ENCODE assay signal across 1 cellular context in the genomic region with DNA sequence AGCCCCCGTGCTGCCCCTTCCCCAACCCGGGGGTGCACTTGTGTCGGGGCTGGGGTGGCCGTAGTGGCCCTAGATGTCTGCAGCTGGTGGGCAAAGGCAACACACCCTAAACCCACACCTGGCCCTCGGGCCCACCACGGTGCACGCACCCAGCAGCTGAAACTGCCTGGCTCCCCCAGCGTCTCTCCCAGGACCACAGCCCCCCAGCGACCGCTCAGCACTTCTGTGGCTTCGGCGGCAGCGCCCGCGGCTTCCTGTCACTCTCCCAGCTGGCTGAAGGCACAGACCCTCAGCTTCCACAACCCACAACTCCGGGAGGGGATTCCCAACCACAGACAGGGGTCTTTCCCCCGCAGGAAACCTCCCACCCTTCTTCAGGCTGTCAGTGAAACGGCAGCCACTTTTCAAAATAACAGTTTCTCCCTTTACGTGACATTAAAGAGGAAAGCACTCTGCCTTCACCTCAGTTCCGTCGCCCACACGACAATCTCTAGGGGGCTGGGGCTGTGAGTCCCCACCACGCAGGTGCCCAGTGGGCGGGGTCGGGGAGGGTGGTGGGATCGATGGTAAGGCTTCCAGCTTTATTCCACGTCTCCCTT.
TF ChIP-seq lines count a peak whose summit lies in the region.

No MANE protein-coding gene starts in this region.

TF ChIP-seq in GM23338, 12 proteins besides CTCF, POLR2A, EP300 and RAD21 (continued from another document):
- TF ChIP-seq, protein P1, sequence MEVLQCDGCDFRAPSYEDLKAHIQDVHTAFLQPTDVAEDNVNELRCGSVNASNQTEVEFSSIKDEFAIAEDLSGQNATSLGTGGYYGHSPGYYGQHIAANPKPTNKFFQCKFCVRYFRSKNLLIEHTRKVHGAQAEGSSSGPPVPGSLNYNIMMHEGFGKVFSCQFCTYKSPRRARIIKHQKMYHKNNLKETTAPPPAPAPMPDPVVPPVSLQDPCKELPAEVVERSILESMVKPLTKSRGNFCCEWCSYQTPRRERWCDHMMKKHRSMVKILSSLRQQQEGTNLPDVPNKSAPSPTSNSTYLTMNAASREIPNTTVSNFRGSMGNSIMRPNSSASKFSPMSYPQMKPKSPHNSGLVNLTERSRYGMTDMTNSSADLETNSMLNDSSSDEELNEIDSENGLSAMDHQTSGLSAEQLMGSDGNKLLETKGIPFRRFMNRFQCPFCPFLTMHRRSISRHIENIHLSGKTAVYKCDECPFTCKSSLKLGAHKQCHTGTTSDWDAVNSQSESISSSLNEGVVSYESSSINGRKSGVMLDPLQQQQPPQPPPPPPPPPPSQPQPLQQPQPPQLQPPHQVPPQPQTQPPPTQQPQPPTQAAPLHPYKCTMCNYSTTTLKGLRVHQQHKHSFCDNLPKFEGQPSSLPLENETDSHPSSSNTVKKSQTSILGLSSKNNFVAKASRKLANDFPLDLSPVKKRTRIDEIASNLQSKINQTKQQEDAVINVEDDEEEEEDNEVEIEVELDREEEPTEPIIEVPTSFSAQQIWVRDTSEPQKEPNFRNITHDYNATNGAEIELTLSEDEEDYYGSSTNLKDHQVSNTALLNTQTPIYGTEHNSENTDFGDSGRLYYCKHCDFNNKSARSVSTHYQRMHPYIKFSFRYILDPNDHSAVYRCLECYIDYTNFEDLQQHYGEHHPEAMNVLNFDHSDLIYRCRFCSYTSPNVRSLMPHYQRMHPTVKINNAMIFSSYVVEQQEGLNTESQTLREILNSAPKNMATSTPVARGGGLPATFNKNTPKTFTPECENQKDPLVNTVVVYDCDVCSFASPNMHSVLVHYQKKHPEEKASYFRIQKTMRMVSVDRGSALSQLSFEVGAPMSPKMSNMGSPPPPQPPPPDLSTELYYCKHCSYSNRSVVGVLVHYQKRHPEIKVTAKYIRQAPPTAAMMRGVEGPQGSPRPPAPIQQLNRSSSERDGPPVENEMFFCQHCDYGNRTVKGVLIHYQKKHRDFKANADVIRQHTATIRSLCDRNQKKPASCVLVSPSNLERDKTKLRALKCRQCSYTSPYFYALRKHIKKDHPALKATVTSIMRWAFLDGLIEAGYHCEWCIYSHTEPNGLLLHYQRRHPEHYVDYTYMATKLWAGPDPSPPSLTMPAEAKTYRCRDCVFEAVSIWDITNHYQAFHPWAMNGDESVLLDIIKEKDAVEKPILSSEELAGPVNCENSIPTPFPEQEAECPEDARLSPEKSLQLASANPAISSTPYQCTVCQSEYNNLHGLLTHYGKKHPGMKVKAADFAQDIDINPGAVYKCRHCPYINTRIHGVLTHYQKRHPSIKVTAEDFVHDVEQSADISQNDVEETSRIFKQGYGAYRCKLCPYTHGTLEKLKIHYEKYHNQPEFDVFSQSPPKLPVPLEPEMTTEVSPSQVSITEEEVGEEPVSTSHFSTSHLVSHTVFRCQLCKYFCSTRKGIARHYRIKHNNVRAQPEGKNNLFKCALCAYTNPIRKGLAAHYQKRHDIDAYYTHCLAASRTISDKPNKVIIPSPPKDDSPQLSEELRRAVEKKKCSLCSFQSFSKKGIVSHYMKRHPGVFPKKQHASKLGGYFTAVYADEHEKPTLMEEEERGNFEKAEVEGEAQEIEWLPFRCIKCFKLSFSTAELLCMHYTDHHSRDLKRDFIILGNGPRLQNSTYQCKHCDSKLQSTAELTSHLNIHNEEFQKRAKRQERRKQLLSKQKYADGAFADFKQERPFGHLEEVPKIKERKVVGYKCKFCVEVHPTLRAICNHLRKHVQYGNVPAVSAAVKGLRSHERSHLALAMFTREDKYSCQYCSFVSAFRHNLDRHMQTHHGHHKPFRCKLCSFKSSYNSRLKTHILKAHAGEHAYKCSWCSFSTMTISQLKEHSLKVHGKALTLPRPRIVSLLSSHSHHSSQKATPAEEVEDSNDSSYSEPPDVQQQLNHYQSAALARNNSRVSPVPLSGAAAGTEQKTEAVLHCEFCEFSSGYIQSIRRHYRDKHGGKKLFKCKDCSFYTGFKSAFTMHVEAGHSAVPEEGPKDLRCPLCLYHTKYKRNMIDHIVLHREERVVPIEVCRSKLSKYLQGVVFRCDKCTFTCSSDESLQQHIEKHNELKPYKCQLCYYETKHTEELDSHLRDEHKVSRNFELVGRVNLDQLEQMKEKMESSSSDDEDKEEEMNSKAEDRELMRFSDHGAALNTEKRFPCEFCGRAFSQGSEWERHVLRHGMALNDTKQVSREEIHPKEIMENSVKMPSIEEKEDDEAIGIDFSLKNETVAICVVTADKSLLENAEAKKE (CRISPR knock-in tag; IDR thresholded peaks at IDR 0.05): no peak
- no peak for TF ChIP-seq JUNB (IDR thresholded peaks at IDR 0.05; ENCODE audit: unreplicated experiment)
- TF ChIP-seq, protein P2, sequence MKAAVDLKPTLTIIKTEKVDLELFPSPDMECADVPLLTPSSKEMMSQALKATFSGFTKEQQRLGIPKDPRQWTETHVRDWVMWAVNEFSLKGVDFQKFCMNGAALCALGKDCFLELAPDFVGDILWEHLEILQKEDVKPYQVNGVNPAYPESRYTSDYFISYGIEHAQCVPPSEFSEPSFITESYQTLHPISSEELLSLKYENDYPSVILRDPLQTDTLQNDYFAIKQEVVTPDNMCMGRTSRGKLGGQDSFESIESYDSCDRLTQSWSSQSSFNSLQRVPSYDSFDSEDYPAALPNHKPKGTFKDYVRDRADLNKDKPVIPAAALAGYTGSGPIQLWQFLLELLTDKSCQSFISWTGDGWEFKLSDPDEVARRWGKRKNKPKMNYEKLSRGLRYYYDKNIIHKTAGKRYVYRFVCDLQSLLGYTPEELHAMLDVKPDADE (IDR thresholded peaks at IDR 0.05): no peak
- no peak for TF ChIP-seq STAT1 (IDR thresholded peaks at IDR 0.05; ENCODE audit: unreplicated experiment)
- TF ChIP-seq CREB1 (CRISPR knock-in tag; IDR thresholded peaks at IDR 0.05; ENCODE audit: low read depth): no peak
- no peak for TF ChIP-seq ZNF331 (CRISPR knock-in tag; IDR thresholded peaks at IDR 0.05; ENCODE audit: low read depth)
- TF ChIP-seq EZH2phosphoT487 (IDR thresholded peaks at IDR 0.05; ENCODE audit: unreplicated experiment): no peak
